Comparison of ENCODE assay signal across 11 cellular contexts in genomic region chr19:33904681-33905080, GRCh38.
DNase-seq lines count a peak whose midpoint lies in the region; ATAC-seq, FAIRE-seq and TF ChIP-seq lines count a peak whose summit lies in the region.
"Had no signal": no experiment of that assay in that cellular context is flagged by ENCODE, and none has a peak within 500 bp of the region (broad histone marks: within the 10 kb centered on the region; RNA-seq: fewer than 3 reads in every experiment).

No MANE protein-coding gene starts in this region.

- H3K36me3 ChIP-seq in endothelial cell of umbilical vein (ENCODE audit: control insufficient read depth in 2 of 2, extremely low read depth in 1 of 2, insufficient read depth in 2 of 2, low read length in 2 of 2) = no peaks in the 10 kb centered on the region
- H3K36me3 ChIP-seq in mesendoderm (ENCODE audit: control insufficient read depth, insufficient read depth, low read length) = no peaks in the 10 kb centered on the region
- no peaks in the 10 kb centered on the region for H3K36me3 ChIP-seq in transverse colon

- H3K23ac ChIP-seq in mesendoderm (ENCODE audit: low read length) = no peak overlapping the region

- dilution Hi-C loops in endothelial cell of umbilical vein (cut with MboI; ENCODE audit: extremely low pct_ligation_motif_present, low sequenced_read_pairs) = no loop called here

- TF ChIP-seq CTCF in endothelial cell of umbilical vein (IDR thresholded peaks at IDR 0.05; ENCODE audit: extremely low read depth in 1 of 2, insufficient read depth in 1 of 2, low read depth in 1 of 2, low read length in 2 of 2) = no peak
- no peak for TF ChIP-seq CTCF in transverse colon (IDR thresholded peaks at IDR 0.05)

- H2AFZ ChIP-seq in endothelial cell of umbilical vein (ENCODE audit: low read depth, low read length) = no peak overlapping the region

- peak overlapping the region; percentile 42 for H3K9ac ChIP-seq in endothelial cell of umbilical vein (replicated peaks; ENCODE audit: extremely low read depth, insufficient read depth, low read length)
- peak overlapping the region; percentile 48 for H3K9ac ChIP-seq in mesendoderm (ENCODE audit: low read length)

- H3K9me1 ChIP-seq in endothelial cell of umbilical vein (replicated peaks; ENCODE audit: control insufficient read depth, extremely low read depth, insufficient read depth, low read length) = no peaks in the 10 kb centered on the region

- WGBS in mesendoderm (ENCODE audit: extremely low coverage, insufficient coverage, low lambda C conversion rate) = no CpG with 5 or more reads among the region's 7 CpGs
- WGBS in transverse colon (ENCODE audit: low coverage in 1 of 2), 2 donors = 53 to 63% methylated on average over 3 to 7 of the region's 7 CpGs

- no peaks in the 10 kb centered on the region for H3K9me3 ChIP-seq in endothelial cell of umbilical vein (replicated peaks; ENCODE audit: control insufficient read depth, insufficient read depth, low read length)
- no peaks in the 10 kb centered on the region for H3K9me3 ChIP-seq in transverse colon

- no peaks in the 10 kb centered on the region for H3K79me2 ChIP-seq in endothelial cell of umbilical vein (ENCODE audit: control insufficient read depth, insufficient read depth, low read length)
- H3K79me2 ChIP-seq in mesendoderm (ENCODE audit: control insufficient read depth, insufficient read depth, low read length) = no peaks in the 10 kb centered on the region

- H3K27me3 ChIP-seq in endothelial cell of umbilical vein (ENCODE audit: control insufficient read depth in 2 of 2, insufficient read depth in 2 of 2, low read length in 2 of 2) = no peaks in the 10 kb centered on the region
- H3K27me3 ChIP-seq in mesendoderm (ENCODE audit: insufficient read depth, low read length, poor library complexity) = no peaks in the 10 kb centered on the region
- peaks cover 38% of the 10 kb centered on the region for H3K27me3 ChIP-seq in transverse colon

- no peak overlapping the region for H2AK5ac ChIP-seq in mesendoderm (ENCODE audit: low read length)

- no peak overlapping the region for H4K5ac ChIP-seq in mesendoderm (ENCODE audit: low read length)

- H3K4me2 ChIP-seq in endothelial cell of umbilical vein (ENCODE audit: insufficient read depth, low read length) (peak overlapping the region; percentile 53), mesendoderm (ENCODE audit: low read length) (peak overlapping the region; percentile 1)

- peak overlapping the region; percentile 25 for H3K18ac ChIP-seq in mesendoderm (ENCODE audit: low read length)

- H2BK5ac ChIP-seq in mesendoderm (ENCODE audit: low read length) = no peak overlapping the region

- H3K4ac ChIP-seq in mesendoderm (ENCODE audit: low read depth, low read length) = no peak overlapping the region

- H2BK120ac ChIP-seq in mesendoderm (ENCODE audit: low read depth, low read length) = no peak overlapping the region

- in situ Hi-C loops in transverse colon (cut with MboI; ENCODE audit: low pct_ligation_motif_present in 1 of 4, low pct_unique_long_range_greater_than_20kb in 1 of 4, low sequenced_read_pairs in 3 of 4) = no loop called here

- H3K56ac ChIP-seq in mesendoderm (ENCODE audit: low read length) = peak overlapping the region; percentile 67

- H3K4me3 ChIP-seq in endothelial cell of umbilical vein (replicated peaks in 1 of 3; ENCODE audit: insufficient read depth in 1 of 3, low read depth in 1 of 3, low read length in 3 of 3) = no peak overlapping the region
- no peak overlapping the region for H3K4me3 ChIP-seq in mesendoderm (ENCODE audit: low read length)
- no peak overlapping the region for H3K4me3 ChIP-seq in transverse colon

- no peak for TF ChIP-seq EP300 in transverse colon (IDR thresholded peaks at IDR 0.05; ENCODE audit: low read depth)

- H4K20me1 ChIP-seq in endothelial cell of umbilical vein (replicated peaks; ENCODE audit: control insufficient read depth, extremely low read depth, insufficient read depth, low read length) = no peaks in the 10 kb centered on the region

- intact Hi-C loops in endothelial cell of umbilical vein (cut with micrococcal nuclease) = loop anchor here (1.0 to 5.0 kb wide), 4 partner anchors 20 to 109 kb away; no protein-coding TSS in a partner anchor
- intact Hi-C loops in transverse colon (cut with DNase I; ENCODE audit: low total_unique reads) = no loop called here

- CTCF ChIA-PET in endothelial cell of umbilical vein (lab: Charles Lee) = interaction anchor here (1.1 to 2.9 kb wide), 3 partner anchors 20 to 110 kb away, joined by 3 to 9 read pairs (median 7); no protein-coding TSS in a partner anchor

- POLR2A ChIA-PET in endothelial cell of umbilical vein (lab: Charles Lee) = interaction anchor here (1.2 kb wide), 1 partner anchor 110 kb away, joined by 4 read pairs; no protein-coding TSS in a partner anchor

- H3K27ac ChIP-seq in endothelial cell of umbilical vein (ENCODE audit: insufficient read depth, low read depth, low read length) = peak overlapping the region; percentile 83
- peak overlapping the region; percentile 76 for H3K27ac ChIP-seq in mesendoderm (ENCODE audit: low read depth, low read length)
- peak overlapping the region; percentile 73 to 81 (median 78) for H3K27ac ChIP-seq in transverse colon

- H2BK15ac ChIP-seq in mesendoderm (replicated peaks; ENCODE audit: low read depth) = no peak overlapping the region

- DNase-seq in RPMI7951 (ENCODE audit: low read depth) = peak; percentile 87
- DNase-seq in endothelial cell of umbilical vein (ENCODE audit: low read depth, low spot score) = peak; percentile 61
- DNase-seq in mesendoderm = peak; percentile 88
- no peak for DNase-seq in transverse colon
- DNase-seq in activated gamma-delta T cell treated with Interleukin-2 at 50 U/mL for 16 hours = no peak
- DNase-seq: activated gamma-delta T cell; NCI-H748 treated with DMSO at 0.1 percent for 48 hours; stimulated activated naive CD4-positive, alpha-beta T cell treated with Interleukin-2 at 50 U/mL for 16 hours had no signal

- no peak for FAIRE-seq in endothelial cell of umbilical vein (lab: Jason Lieb, UNC)
- FAIRE-seq: GM19239 had no signal

- no peak for TF ChIP-seq POLR2A in endothelial cell of umbilical vein (IDR thresholded peaks at IDR 0.05; ENCODE audit: low read depth, low read length)
- no peak for TF ChIP-seq POLR2A in transverse colon (IDR thresholded peaks at IDR 0.05)

- no peak for ATAC-seq in GM18870 (IDR thresholded peaks at IDR 0.05; ENCODE audit: unreplicated experiment)
- no peak for ATAC-seq in HG02970 (IDR thresholded peaks at IDR 0.05; ENCODE audit: low FRiP score, unreplicated experiment)

- peaks cover 3% of the 10 kb centered on the region for H3K79me1 ChIP-seq in mesendoderm (ENCODE audit: low read length)

- H3K4me1 ChIP-seq in endothelial cell of umbilical vein (ENCODE audit: control insufficient read depth, extremely low read depth, insufficient read depth, low read length) (peaks cover 20% of the 10 kb centered on the region), mesendoderm (ENCODE audit: control insufficient read depth, low read depth, low read length) (peaks cover 6% of the 10 kb centered on the region), transverse colon (peaks cover 0 to 18% (median 15%) of the 10 kb centered on the region in 4 donors)

- BruUV-seq in endothelial cell of umbilical vein (replicated peaks; lab: Mats Ljungman, UMichigan) = no TSS peak

- H4K8ac ChIP-seq in mesendoderm (ENCODE audit: low read depth, low read length) = no peak overlapping the region

TF ChIP-seq in endothelial cell of umbilical vein, 7 proteins besides CTCF, POLR2A, EP300 and RAD21:
- TF ChIP-seq GATA2 (IDR thresholded peaks at IDR 0.05; ENCODE audit: insufficient read depth, insufficient read length, low read depth, low read length) = no peak
- no peak for TF ChIP-seq MYC (IDR thresholded peaks at IDR 0.05; ENCODE audit: low read depth, low read length)
- peak; percentile 28 for TF ChIP-seq FOS (IDR thresholded peaks at IDR 0.05; ENCODE audit: borderline replicate concordance, insufficient read depth, low read length)
- TF ChIP-seq EZH2 (IDR thresholded peaks at IDR 0.05; ENCODE audit: borderline replicate concordance, low read depth, low read length, severe bottlenecking) = no peak
- no peak for TF ChIP-seq JUN (IDR thresholded peaks at IDR 0.05; ENCODE audit: borderline replicate concordance, insufficient read depth, insufficient read length, low read depth)

Comparison
In these comparisons a context has a peak if more than half of its experiments do, and no peak if none do; other contexts are left out.
1. DNase-seq: peak in RPMI7951 (single experiment), endothelial cell of umbilical vein (single experiment) and mesendoderm (single experiment); none in transverse colon (single experiment) and activated gamma-delta T cell treated with Interleukin-2 at 50 U/mL for 16 hours (single experiment).
2. Peak in every context shown above with its lines, with median percentiles within 50 percentile points of each other: H3K27ac ChIP-seq.